In genomic region chr19:30927705-30928104, GRCh38 we compare ENCODE assay signal across 8 cellular contexts.
"Had no signal": no experiment of that assay in that cellular context is flagged by ENCODE, and none has a peak within 500 bp of the region (broad histone marks: within the 10 kb centered on the region; RNA-seq: fewer than 3 reads in every experiment).

No MANE protein-coding gene starts in this region.

- H3K36me3 ChIP-seq: HAP-1 had no signal

- H3K9me3 ChIP-seq: HAP-1 had no signal

- H3K4me1 ChIP-seq: HAP-1 had no signal

- DNase-seq: GM23248, GOT3, H7, H9, HCEC 1CT, HFFc6 had no signal

- H3K4me3 ChIP-seq: GM23248, GM23338, HAP-1 had no signal

- H3K27ac ChIP-seq: GM23248 had no signal
